ENCODE assay signal across 8 cellular contexts in the genomic region with DNA sequence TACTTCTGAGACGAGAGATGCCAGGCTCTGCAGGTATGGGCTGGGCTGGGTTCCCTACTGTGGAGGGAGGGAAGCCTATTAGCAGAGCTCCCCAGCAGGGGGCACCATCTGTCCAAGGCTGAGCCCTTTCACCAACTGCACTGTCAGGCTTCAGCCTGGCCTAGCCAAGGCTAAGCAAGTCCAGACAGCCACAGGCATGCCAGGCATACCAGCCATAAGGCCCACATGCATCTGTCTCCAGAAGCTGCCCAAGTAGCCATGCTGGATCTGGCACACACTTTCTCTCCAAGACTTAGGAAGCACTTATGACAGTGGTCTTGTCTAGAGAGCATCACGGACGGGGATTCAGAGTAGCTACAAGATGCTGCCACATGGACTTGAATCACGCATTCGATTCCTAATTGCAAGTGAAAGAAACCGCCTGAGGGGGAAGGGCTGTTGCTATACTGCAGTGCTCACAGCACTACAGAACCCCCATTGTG. TPM values are rescaled to one million over a fixed set of nuclear protein-coding genes. Genes with fewer than 3 reads are reported as not detected.
A peak's percentile ranks its signal among the peaks of the same experiment; 100 is the strongest.
DNase-seq lines count a peak whose midpoint lies in the region; ATAC-seq and TF ChIP-seq lines count a peak whose summit lies in the region.

No MANE protein-coding gene starts in this region.

- no peaks in the 10 kb centered on the region for H4K20me1 ChIP-seq in SK-N-SH (ENCODE audit: insufficient read depth)

- TF ChIP-seq CTCF in LNCaP clone FGC (IDR thresholded peaks at IDR 0.05; ENCODE audit: control insufficient read depth, extremely low read depth, insufficient read depth): peak; percentile 87
- peak; percentile 94 for TF ChIP-seq CTCF in SK-N-SH (IDR thresholded peaks at IDR 0.05)
- TF ChIP-seq CTCF in prostate gland (IDR thresholded peaks at IDR 0.05): peak; percentile 39 to 93 (median 74)

- no peak for TF ChIP-seq EP300 in SK-N-SH (IDR thresholded peaks at IDR 0.05; ENCODE audit: borderline replicate concordance in 1 of 2, low read depth in 1 of 2, low read length in 1 of 2)

- WGBS in SK-N-SH (ENCODE audit: low lambda C conversion rate): 64% methylated on average over 6 of the region's 6 CpGs
- 53% methylated on average over 6 of the region's 6 CpGs for WGBS in prostate gland
- WGBS in aorta, 2 donors: 58 to 68% methylated on average over 6 of the region's 6 CpGs

- H3K9ac ChIP-seq in SK-N-SH: no peak overlapping the region

- H2AFZ ChIP-seq in SK-N-SH (ENCODE audit: low read depth): no peak overlapping the region

- H3K9me3 ChIP-seq in SK-N-SH (no peaks in the 10 kb centered on the region), prostate gland (no peaks in the 10 kb centered on the region), aorta (ENCODE audit: control insufficient read depth, low read length) (no peaks in the 10 kb centered on the region)

- peaks cover 9 to 12% of the 10 kb centered on the region in 2 experiments; a peak in 1 of 4 replicates for H3K4me1 ChIP-seq in SK-N-SH (ENCODE audit: control insufficient read depth in 1 of 2, insufficient read depth in 2 of 2, low read depth in 1 of 2, low read length in 1 of 2)
- no peaks in the 10 kb centered on the region for H3K4me1 ChIP-seq in prostate gland (replicated peaks)
- no peaks in the 10 kb centered on the region for H3K4me1 ChIP-seq in aorta (ENCODE audit: control insufficient read depth in 1 of 2, insufficient read depth in 2 of 2, low read length in 2 of 2)

- peak; percentile 95 for TF ChIP-seq RAD21 in SK-N-SH (IDR thresholded peaks at IDR 0.05; ENCODE audit: low read length)

- DNase-seq in DMS 273 treated with DMSO at 0.1 percent for 48 hours (lab: John Stamatoyannopoulos, UW) (peak; percentile 87), LNCaP clone FGC (ENCODE audit: low read depth) (peak; percentile 82), SK-N-SH (peak; percentile 86), Right ventricle myocardium superior (peak; percentile 90), prostate gland (ENCODE audit: low spot score) (peak; percentile 90), aorta (peak; percentile 90 to 93)
- peak; percentile 74 for DNase-seq in activated naive CD4-positive, alpha-beta T cell treated with anti-CD3 and anti-CD28 coated beads, Interleukin-2, amount 50 U/mL, for 16 hours

- CTCF ChIA-PET in SK-N-SH (lab: Yijun Ruan, JAX): interaction anchor here (0.6 to 4.6 kb wide), 50 partner anchors 8 to 636 kb away, joined by 3 to 89 read pairs (median 4); partner anchors contain the start of genes EEFSEC and RUVBL1

- H3K27me3 ChIP-seq in SK-N-SH (ENCODE audit: insufficient read depth): no peaks in the 10 kb centered on the region
- no peaks in the 10 kb centered on the region for H3K27me3 ChIP-seq in prostate gland (replicated peaks; ENCODE audit: insufficient read depth)
- no peaks in the 10 kb centered on the region for H3K27me3 ChIP-seq in aorta (ENCODE audit: control insufficient read depth in 1 of 2, insufficient read depth in 2 of 2, low read length in 1 of 2)

- POLR2A ChIA-PET in SK-N-SH (lab: Yijun Ruan, JAX): interaction anchor here (0.5 to 1.4 kb wide), 3 partner anchors 38 to 384 kb away, joined by 3 to 5 read pairs (median 5); partner anchors contain the start of gene EEFSEC

- peaks cover 10% of the 10 kb centered on the region for H3F3A ChIP-seq in SK-N-SH (replicated peaks; ENCODE audit: insufficient read depth)

- H3K4me2 ChIP-seq in SK-N-SH: peak overlapping the region; percentile 5; the same call in 1 of the 2 replicates

- H3K9me2 ChIP-seq in SK-N-SH: no peaks in the 10 kb centered on the region

- ATAC-seq in GM21528 (IDR thresholded peaks at IDR 0.05; ENCODE audit: low FRiP score, unreplicated experiment) (peak; percentile 73), Right ventricle myocardium superior (ENCODE audit: poor library complexity) (peak; percentile 99), aorta (ENCODE audit: low FRiP score) (peak; percentile 92)

- peaks cover 6% of the 10 kb centered on the region; the same call in 1 of the 2 replicates for H3K79me2 ChIP-seq in SK-N-SH (ENCODE audit: insufficient read depth)

- H3K4me3 ChIP-seq in LNCaP clone FGC (ENCODE audit: low read depth, low read length): 0 out of 2 replicates have a peak overlapping the region, but pooled peaks have one; percentile 3
- H3K4me3 ChIP-seq in SK-N-SH (ENCODE audit: low read depth in 2 of 2, low read length in 1 of 2): no peak overlapping the region; a peak in 1 of 4 replicates
- no peak overlapping the region for H3K4me3 ChIP-seq in prostate gland
- no peak overlapping the region for H3K4me3 ChIP-seq in aorta (ENCODE audit: low read length in 2 of 2)

- H3K27ac ChIP-seq in SK-N-SH (ENCODE audit: low read depth in 2 of 2, low read length in 1 of 2) (peak overlapping the region; percentile 43 to 80; a peak in 3 of 4 replicates), prostate gland (peak overlapping the region in 1 of 2 donors; percentile 39), aorta (ENCODE audit: low read depth in 1 of 2, low read length in 2 of 2) (no peak overlapping the region)

- TF ChIP-seq POLR2A in prostate gland (IDR thresholded peaks at IDR 0.05): no peak

- H3K36me3 ChIP-seq in SK-N-SH (replicated peaks in 1 of 2; ENCODE audit: control insufficient read depth in 1 of 2, insufficient read depth in 2 of 2, low read length in 1 of 2) (peaks cover 18 to 76% of the 10 kb centered on the region in 2 experiments), prostate gland (no peaks in the 10 kb centered on the region), aorta (ENCODE audit: control insufficient read depth in 1 of 2, insufficient read depth in 2 of 2, low read length in 1 of 2) (peaks cover 0 to 5% of the 10 kb centered on the region in 2 donors)

- intact Hi-C loops in Right ventricle myocardium superior (cut with DNase I): loop anchor here (5.0 to 10.0 kb wide), 2 partner anchors 37 to 510 kb away; no protein-coding TSS in a partner anchor
- intact Hi-C loops in prostate gland (cut with DNase I): loop anchor here (5.0 kb wide), 2 partner anchors 407 to 512 kb away; no protein-coding TSS in a partner anchor
- intact Hi-C loops in aorta (cut with DNase I): loop anchor here (2.0 to 10.0 kb wide), 3 partner anchors 37 to 510 kb away; no protein-coding TSS in a partner anchor

TF ChIP-seq in SK-N-SH, 30 proteins besides CTCF, POLR2A, EP300 and RAD21:
- TF ChIP-seq TEAD4 (IDR thresholded peaks at IDR 0.05; ENCODE audit: borderline replicate concordance, insufficient read depth) (peak; percentile 62; the same call in 1 of the 2 replicates), MAX (IDR thresholded peaks at IDR 0.05; ENCODE audit: low read depth) (peak; percentile 90), RCOR1 (IDR thresholded peaks at IDR 0.05; ENCODE audit: low read length) (peak; percentile 33; the same call in 1 of the 2 replicates), TCF12 (IDR thresholded peaks at IDR 0.05) (peak; percentile 56; the same call in 1 of the 2 replicates), MXI1 (IDR thresholded peaks at IDR 0.05; ENCODE audit: low read depth, low read length) (peak; percentile 99), YY1 (IDR thresholded peaks at IDR 0.05; ENCODE audit: low read depth) (peak; percentile 47; the same call in 1 of the 2 replicates), SIN3A (IDR thresholded peaks at IDR 0.05; ENCODE audit: borderline replicate concordance, low read depth, low read length) (peak; percentile 96), SMC3 (IDR thresholded peaks at IDR 0.05; ENCODE audit: low read depth, low read length) (peak; percentile 96)
- TF ChIP-seq, protein P1, sequence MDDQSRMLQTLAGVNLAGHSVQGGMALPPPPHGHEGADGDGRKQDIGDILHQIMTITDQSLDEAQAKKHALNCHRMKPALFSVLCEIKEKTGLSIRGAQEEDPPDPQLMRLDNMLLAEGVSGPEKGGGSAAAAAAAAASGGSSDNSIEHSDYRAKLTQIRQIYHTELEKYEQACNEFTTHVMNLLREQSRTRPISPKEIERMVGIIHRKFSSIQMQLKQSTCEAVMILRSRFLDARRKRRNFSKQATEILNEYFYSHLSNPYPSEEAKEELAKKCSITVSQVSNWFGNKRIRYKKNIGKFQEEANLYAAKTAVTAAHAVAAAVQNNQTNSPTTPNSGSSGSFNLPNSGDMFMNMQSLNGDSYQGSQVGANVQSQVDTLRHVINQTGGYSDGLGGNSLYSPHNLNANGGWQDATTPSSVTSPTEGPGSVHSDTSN (IDR thresholded peaks at IDR 0.05): no peak
- TF ChIP-seq, protein P2, sequence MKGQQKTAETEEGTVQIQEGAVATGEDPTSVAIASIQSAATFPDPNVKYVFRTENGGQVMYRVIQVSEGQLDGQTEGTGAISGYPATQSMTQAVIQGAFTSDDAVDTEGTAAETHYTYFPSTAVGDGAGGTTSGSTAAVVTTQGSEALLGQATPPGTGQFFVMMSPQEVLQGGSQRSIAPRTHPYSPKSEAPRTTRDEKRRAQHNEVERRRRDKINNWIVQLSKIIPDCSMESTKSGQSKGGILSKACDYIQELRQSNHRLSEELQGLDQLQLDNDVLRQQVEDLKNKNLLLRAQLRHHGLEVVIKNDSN (IDR thresholded peaks at IDR 0.05; ENCODE audit: borderline replicate concordance, low read depth): no peak

RNA-seq across cellular contexts. Expression of gene RUVBL1, which starts 28.3 kb away (rescaled TPM):
- polyA plus RNA-seq in SK-N-SH (2012; rRNA removed) (140 and 145 TPM in 2 replicates), aorta (10 to 100 TPM; 12.3 to 18.5 TPM)
- 148 and 151 TPM in 2 replicates for polyA plus RNA-seq in SK-N-SH (2012; cell fraction: cytosol; rRNA removed)
- polyA plus RNA-seq in SK-N-SH (2012; cell fraction: nucleus; rRNA removed): 68.4 and 76.8 TPM in 2 replicates
- total RNA-seq in Right ventricle myocardium superior (21.0 TPM), prostate gland (10 to 100 TPM; 24.0 to 28.1 TPM), aorta (10 to 100 TPM; 15.4 to 17.5 TPM)

RNA-seq across cellular contexts. Expression of gene SEC61A1, which starts 43.0 kb away (rescaled TPM):
- polyA plus RNA-seq in SK-N-SH (2012; rRNA removed): 153 and 215 TPM in 2 replicates
- 122 and 161 TPM in 2 replicates for polyA plus RNA-seq in SK-N-SH (2012; cell fraction: cytosol; rRNA removed)
- polyA plus RNA-seq in SK-N-SH (2012; cell fraction: nucleus; rRNA removed): 160 and 215 TPM in 2 replicates
- total RNA-seq in Right ventricle myocardium superior: 54.7 TPM
- 100 to 1,000 TPM; 166 to 195 TPM for total RNA-seq in prostate gland
- total RNA-seq in aorta: 100 to 1,000 TPM; 156 to 172 TPM
- polyA plus RNA-seq in aorta: 100 to 1,000 TPM in 1 of 2 donors, 10 to 100 TPM in 1; 33.6 to 127 TPM

RNA-seq across cellular contexts. Expression of gene EEFSEC, which starts 58.0 kb away (rescaled TPM):
- polyA plus RNA-seq in SK-N-SH (2012; rRNA removed) (10.5 and 12.4 TPM in 2 replicates), aorta (10 to 100 TPM in 1 of 2 donors, 1 to 10 TPM in 1; 3.5 to 18.8 TPM)
- polyA plus RNA-seq in SK-N-SH (2012; cell fraction: cytosol; rRNA removed): 4.6 and 8.1 TPM in 2 replicates
- polyA plus RNA-seq in SK-N-SH (2012; cell fraction: nucleus; rRNA removed): 13.3 and 17.4 TPM in 2 replicates
- total RNA-seq in Right ventricle myocardium superior (16.9 TPM), prostate gland (10 to 100 TPM; 24.7 to 26.1 TPM), aorta (10 to 100 TPM in 1 of 2 donors, 1 to 10 TPM in 1; 9.8 to 13.5 TPM)

Comparison
In these comparisons a context has a peak if more than half of its experiments do, and no peak if none do; other contexts are left out.
1. H3K27ac ChIP-seq: peak in SK-N-SH (2 of 2); none in aorta (0 of 2).
2. Peak in every context shown above with its lines, with median percentiles within 50 percentile points of each other: DNase-seq, ATAC-seq and CTCF ChIP-seq.